ENCODE assay signal across 31 cellular contexts in the genomic region with DNA sequence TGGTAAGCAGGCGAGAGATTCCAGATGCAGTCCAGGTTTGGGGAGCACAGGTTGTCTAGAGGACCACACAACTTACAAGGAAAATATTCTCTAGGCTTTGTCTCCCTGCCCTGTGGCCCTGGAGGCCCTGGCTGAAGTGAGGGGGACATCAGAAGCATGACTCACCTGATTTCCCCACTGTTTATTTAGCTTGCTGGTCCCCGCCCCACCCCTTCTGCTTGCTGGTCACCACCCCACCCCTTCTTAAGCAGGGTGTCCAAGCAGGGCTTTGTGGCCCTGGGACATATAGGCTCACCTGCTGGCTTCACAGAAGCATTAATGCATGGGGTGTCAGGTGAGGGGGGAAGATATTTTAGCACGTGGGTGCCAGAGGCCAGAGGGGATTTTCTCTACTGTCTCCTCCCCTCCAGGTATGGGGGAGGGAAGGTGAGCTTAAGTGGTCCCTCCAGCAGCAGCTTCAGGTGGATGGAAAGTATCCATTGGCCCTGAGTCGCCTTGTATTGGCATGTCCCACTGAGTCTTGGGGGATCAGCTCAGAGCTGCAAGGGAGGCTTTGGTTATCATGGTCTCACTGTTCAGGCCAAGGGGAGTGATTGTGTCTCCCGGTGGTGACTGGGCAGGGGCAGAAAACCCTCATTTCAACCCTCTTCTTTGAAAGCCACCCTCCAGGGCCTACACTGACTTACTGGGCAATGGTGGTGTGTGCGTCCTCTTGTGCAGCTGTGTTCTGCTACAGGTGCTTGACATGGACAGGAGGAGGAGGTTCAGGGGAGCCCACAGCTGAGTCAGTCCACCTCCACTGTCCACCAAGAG. TPM values are rescaled to one million over a fixed set of nuclear protein-coding genes. Genes with fewer than 3 reads are reported as not detected.
DNase-seq lines count a peak whose midpoint lies in the region; ATAC-seq and TF ChIP-seq lines count a peak whose summit lies in the region.
"Had no signal": no experiment of that assay in that cellular context is flagged by ENCODE, and none has a peak within 500 bp of the region (broad histone marks: within the 10 kb centered on the region; RNA-seq: fewer than 3 reads in every experiment).

No MANE protein-coding gene starts in this region.

- no peaks in the 10 kb centered on the region for H4K20me1 ChIP-seq in PC-9 (ENCODE audit: insufficient read depth)

- DNase-seq in DMS53 (lab: John Stamatoyannopoulos, UW) (peak; percentile 30), DMS53 treated with DMSO at 0.1 percent for 48 hours (lab: John Stamatoyannopoulos, UW; ENCODE audit: unreplicated experiment) (no peak), PC-9 (peak; percentile 24 to 64), left lung (no peak), upper lobe of right lung (no peak), posterior cingulate gyrus (no peak), mesenchymal stem cell (no peak)
- DNase-seq in activated naive CD4-positive, alpha-beta T cell treated with anti-CD3 and anti-CD28 coated beads, Interleukin-2, amount 50 U/mL, for 16 hours, result no peak
- DNase-seq: activated CD4-positive, alpha-beta T cell treated with anti-CD3 and anti-CD28 coated beads for 36 hours; activated CD8-positive, alpha-beta T cell treated with anti-CD3 and anti-CD28 coated beads, Interleukin-2, amount 10 ng/mL, durations not matched to agents 7 days and 5 days; activated T-cell treated with anti-CD3 and anti-CD28 coated beads for 4 hours; C1 segment of cervical spinal cord; H7; hypothalamus; left ventricle myocardium inferior; MV-4-11; NCI-H1436 treated with DMSO at 0.1 percent for 48 hours; NCI-H2081 treated with DMSO at 0.1 percent for 48 hours; NCI-H226; NCI-H69; psoas muscle; SHP77 treated with DMSO at 0.1 percent for 48 hours; sigmoid colon; stimulated activated CD4-positive, alpha-beta T cell treated with anti-CD3 and anti-CD28 coated beads, Interleukin-12 subunit alpha, Interleukin-12 subunit beta, amount 100 ng/mL, for 4 hours; stimulated activated CD4-positive, alpha-beta T cell treated with anti-CD3 and anti-CD28 coated beads, Interleukin-4, amount 100 ng/mL, for 1 hour; tibial artery had no signal

- peak overlapping the region; percentile 44; the same call in 1 of the 2 replicates for H3K27ac ChIP-seq in PC-9
- H3K27ac ChIP-seq in left lung, result no peak overlapping the region
- H3K27ac ChIP-seq in upper lobe of right lung, result no peak overlapping the region
- H3K27ac ChIP-seq in mesenchymal stem cell (ENCODE audit: low read length, poor library complexity, severe bottlenecking), result no peak overlapping the region
- H3K27ac ChIP-seq: 22Rv1, HL-60, left ventricle myocardium inferior, neutrophil, psoas muscle, sigmoid colon, tibial artery had no signal

- H3K79me2 ChIP-seq in PC-9 (ENCODE audit: low read depth), result no peaks in the 10 kb centered on the region

- POLR2A ChIA-PET in PC-9 (lab: Charles Lee; ENCODE audit: unreplicated experiment), result no interaction called here

- no peak overlapping the region for H2BK12ac ChIP-seq in mesenchymal stem cell (ENCODE audit: low read length in 2 of 2)

- H3K9me3 ChIP-seq in PC-9 (ENCODE audit: insufficient read depth, low read depth) (no peaks in the 10 kb centered on the region), left lung (no peaks in the 10 kb centered on the region), upper lobe of right lung (no peaks in the 10 kb centered on the region), mesenchymal stem cell (ENCODE audit: control insufficient read depth, low read length) (no peaks in the 10 kb centered on the region)
- H3K9me3 ChIP-seq: left ventricle myocardium inferior, neutrophil, psoas muscle, sigmoid colon, tibial artery had no signal

- no peaks in the 10 kb centered on the region for H3K9me2 ChIP-seq in PC-9 (ENCODE audit: insufficient read depth)

- H3K79me1 ChIP-seq in mesenchymal stem cell (replicated peaks; ENCODE audit: low read length, poor library complexity, severe bottlenecking), result no peaks in the 10 kb centered on the region

- no peak for TF ChIP-seq CTCF in PC-9 (conservative IDR thresholded peaks at IDR 0.05)
- TF ChIP-seq CTCF in left lung (IDR thresholded peaks at IDR 0.05), result no peak
- TF ChIP-seq CTCF in upper lobe of right lung (IDR thresholded peaks at IDR 0.05), result no peak

- no peak overlapping the region for H4K91ac ChIP-seq in mesenchymal stem cell (ENCODE audit: low read length)

- H3K4me2 ChIP-seq in PC-9 (peak overlapping the region; percentile 53), mesenchymal stem cell (ENCODE audit: low read length, poor library complexity, severe bottlenecking) (no peak overlapping the region)

- intact Hi-C loops in PC-9 (cut with micrococcal nuclease; ENCODE audit: unreplicated experiment) (no loop called here), left lung (cut with DNase I) (no loop called here), upper lobe of right lung (cut with DNase I) (no loop called here), posterior cingulate gyrus (cut with DNase I) (no loop called here)

- no peaks in the 10 kb centered on the region for H3K36me3 ChIP-seq in PC-9 (ENCODE audit: low read depth)
- H3K36me3 ChIP-seq in left lung, result no peaks in the 10 kb centered on the region
- no peaks in the 10 kb centered on the region for H3K36me3 ChIP-seq in upper lobe of right lung
- H3K36me3 ChIP-seq in mesenchymal stem cell (ENCODE audit: control insufficient read depth in 1 of 2, insufficient read depth in 2 of 2, low read depth in 1 of 2, low read length in 2 of 2), result no peaks in the 10 kb centered on the region
- H3K36me3 ChIP-seq: left ventricle myocardium inferior, neutrophil, sigmoid colon had no signal

- WGBS in mesenchymal stem cell, result 77% methylated on average over 5 of the region's 6 CpGs

- H3K4me1 ChIP-seq in PC-9 (replicated peaks; ENCODE audit: insufficient read depth) (peaks cover 45% of the 10 kb centered on the region), left lung (no peaks in the 10 kb centered on the region), upper lobe of right lung (no peaks in the 10 kb centered on the region), mesenchymal stem cell (ENCODE audit: control insufficient read depth, insufficient read depth, low read depth, low read length) (no peaks in the 10 kb centered on the region)
- H3K4me1 ChIP-seq: left ventricle myocardium inferior, psoas muscle had no signal

- no peak overlapping the region for H3K18ac ChIP-seq in mesenchymal stem cell (ENCODE audit: low read depth in 1 of 2, low read length in 2 of 2)

- H2BK120ac ChIP-seq in mesenchymal stem cell (ENCODE audit: low read depth, low read length), result no peak overlapping the region

- H3K23ac ChIP-seq in mesenchymal stem cell (ENCODE audit: low read length in 2 of 2), result no peak overlapping the region

- H3K9ac ChIP-seq in mesenchymal stem cell (ENCODE audit: low read length), result no peak overlapping the region

- H2BK15ac ChIP-seq in mesenchymal stem cell (ENCODE audit: low read depth, poor library complexity, severe bottlenecking), result no peak overlapping the region

- ATAC-seq in left lung (peak; percentile 78), upper lobe of right lung (peak; percentile 55)
- ATAC-seq: activated CD4-positive, alpha-beta T cell treated with anti-CD3 and anti-CD28 coated beads for 36 hours; activated CD8-positive, alpha-beta T cell treated with anti-CD3 and anti-CD28 coated beads, Interleukin-2, amount 10 ng/mL, durations not matched to agents 7 days and 5 days; Panc1; psoas muscle had no signal

- peaks cover 4% of the 10 kb centered on the region; the same call in 1 of the 2 replicates for H3F3A ChIP-seq in PC-9 (ENCODE audit: insufficient read depth, low read depth)

- no TSS peak for BruUV-seq in PC-9 (replicated peaks; lab: Mats Ljungman, UMichigan)

- H2AFZ ChIP-seq in PC-9, result no peak overlapping the region
- no peak overlapping the region for H2AFZ ChIP-seq in mesenchymal stem cell (ENCODE audit: low read depth, low read length)

- no peak overlapping the region for H2BK5ac ChIP-seq in mesenchymal stem cell (ENCODE audit: low read depth, low read length, poor library complexity, severe bottlenecking)

- CTCF ChIA-PET in PC-9 (lab: Charles Lee), result no interaction called here

- H3K14ac ChIP-seq in mesenchymal stem cell (ENCODE audit: low read length in 2 of 2), result no peak overlapping the region

- H4K8ac ChIP-seq in mesenchymal stem cell (ENCODE audit: low read length), result no peak overlapping the region

- H3K4ac ChIP-seq in mesenchymal stem cell (ENCODE audit: low read depth in 1 of 2, low read length in 2 of 2), result no peak overlapping the region

- H3K27me3 ChIP-seq in PC-9 (ENCODE audit: insufficient read depth, low read depth) (no peaks in the 10 kb centered on the region), left lung (no peaks in the 10 kb centered on the region), upper lobe of right lung (no peaks in the 10 kb centered on the region), mesenchymal stem cell (ENCODE audit: control insufficient read depth in 1 of 2, insufficient read depth in 1 of 2, low read length in 2 of 2) (peaks cover 0 to 23% of the 10 kb centered on the region in 2 experiments)
- H3K27me3 ChIP-seq: neutrophil, sigmoid colon, tibial artery had no signal

- H2AK5ac ChIP-seq in mesenchymal stem cell (ENCODE audit: low read length, severe bottlenecking), result no peak overlapping the region

- no peak overlapping the region for H3K4me3 ChIP-seq in PC-9
- H3K4me3 ChIP-seq in left lung, result no peak overlapping the region
- H3K4me3 ChIP-seq in upper lobe of right lung, result no peak overlapping the region
- no peak overlapping the region for H3K4me3 ChIP-seq in mesenchymal stem cell (ENCODE audit: insufficient read depth in 1 of 2, low read depth in 1 of 2, low read length in 2 of 2)
- H3K4me3 ChIP-seq: left ventricle myocardium inferior, psoas muscle, sigmoid colon, tibial artery had no signal

RNA-seq across cellular contexts. Expression of a gene that starts 49.8 kb away (rescaled TPM):
- total RNA-seq in PC-9 (2021) (not detected in 2 replicates), left lung (10 to 100 TPM; 11.3 to 12.3 TPM), upper lobe of right lung (3.9 TPM)
- polyA plus RNA-seq in mesenchymal stem cell (2013, experiment 1 of 2), result 0.01 TPM
- polyA plus RNA-seq in mesenchymal stem cell (2013, experiment 2 of 2), result not detected
- total RNA-seq: activated CD4-positive, alpha-beta T cell treated with anti-CD3 and anti-CD28 coated beads for 36 hours; activated CD8-positive, alpha-beta T cell treated with anti-CD3 and anti-CD28 coated beads, Interleukin-2, amount 10 ng/mL, durations not matched to agents 7 days and 5 days; activated T-helper 2 cell treated with anti-CD3 and anti-CD28 coated beads, Interferon-gamma antibody, Interleukin-2, Interleukin-4, amounts not matched to agents 10 μg/mL and 5 μg/mL and 100 μg/mL, durations not matched to agents 14 hours and 24 hours and 36 hours had no signal

Comparison
In these comparisons a context has a peak if more than half of its experiments do, and no peak if none do; other contexts are left out.
1. DNase-seq: peak in DMS53 (single experiment) and PC-9 (2 of 2); none in DMS53 treated with DMSO at 0.1 percent for 48 hours (single experiment), left lung (0 of 2), upper lobe of right lung (single experiment), activated naive CD4-positive, alpha-beta T cell treated with anti-CD3 and anti-CD28 coated beads, Interleukin-2, amount 50 U/mL, for 16 hours (single experiment), posterior cingulate gyrus (0 of 10) and mesenchymal stem cell (single experiment).